In the genomic region with DNA sequence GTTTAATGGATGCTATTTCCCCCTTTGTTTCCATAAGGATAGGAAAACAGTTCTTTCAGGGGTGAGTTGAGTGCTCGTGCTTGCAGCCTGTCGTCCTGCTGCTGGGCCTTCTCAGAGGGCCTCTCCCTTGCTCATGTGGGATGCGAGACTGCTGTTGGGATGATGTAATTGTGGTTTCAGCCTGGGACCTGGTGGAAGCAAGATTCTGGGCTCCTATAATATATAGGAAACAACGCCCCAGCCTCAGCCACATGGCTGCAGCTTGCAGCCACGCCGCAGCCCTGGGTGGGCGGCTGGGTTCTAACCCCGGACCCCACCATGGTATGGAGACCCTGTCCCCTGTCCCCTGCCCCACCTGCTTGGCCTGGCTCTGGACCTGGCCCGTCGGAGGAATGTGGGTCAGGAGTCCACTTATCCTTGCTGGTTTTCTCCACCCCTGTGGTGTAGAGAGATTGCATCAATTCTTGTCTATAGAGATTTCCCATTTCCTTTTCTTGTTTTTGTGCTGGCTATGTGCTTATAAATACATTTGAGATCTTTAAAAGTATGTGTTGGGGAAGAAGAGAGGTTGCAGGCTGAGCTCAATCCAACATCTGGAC, we compare ENCODE assay signal across 19 cellular contexts.
DNase-seq lines count a peak whose midpoint lies in the region; ATAC-seq and TF ChIP-seq lines count a peak whose summit lies in the region.
"Had no signal": no experiment of that assay in that cellular context is flagged by ENCODE, and none has a peak within 500 bp of the region (broad histone marks: within the 10 kb centered on the region; RNA-seq: fewer than 3 reads in every experiment).

No MANE protein-coding gene starts in this region.

- H3K27ac ChIP-seq in hepatocyte, result no peak overlapping the region
- H3K27ac ChIP-seq in spleen, result no peak overlapping the region
- H3K27ac ChIP-seq: left lung, stomach, vagina had no signal

- H3K4me3 ChIP-seq in astrocyte of the spinal cord (ENCODE audit: low read depth, low read length) (no peak overlapping the region), hepatocyte (no peak overlapping the region), spleen (no peak overlapping the region)
- H3K4me3 ChIP-seq: K562, left lung, stomach, vagina had no signal

- H2AFZ ChIP-seq in hepatocyte, result no peak overlapping the region

- H3K4me2 ChIP-seq in hepatocyte, result no peak overlapping the region

- H3K36me3 ChIP-seq in hepatocyte (replicated peaks; ENCODE audit: insufficient read depth, low read depth) (no peaks in the 10 kb centered on the region), spleen (no peaks in the 10 kb centered on the region)
- H3K36me3 ChIP-seq: left lung, stomach, vagina had no signal

- TF ChIP-seq POLR2A in spleen (IDR thresholded peaks at IDR 0.05), result no peak

- 76% methylated on average over 8 of the region's 10 CpGs for WGBS in hepatocyte (ENCODE audit: low lambda C conversion rate, missing lambda C conversion rate)
- WGBS in spleen, 5 donors, result 63 to 82% (median 65%) methylated on average over 6 to 10 of the region's 10 CpGs

- DNase-seq in Daoy (ENCODE audit: low read depth) (peak; percentile 53), NOMO-1 treated with dmso at 0.1 percent for 144 hours (lab: John Stamatoyannopoulos, UW; ENCODE audit: unreplicated experiment) (peak; percentile 28), astrocyte of the spinal cord (ENCODE audit: low read depth, low spot score) (peak; percentile 22), hepatocyte (ENCODE audit: low spot score) (peak; percentile 27), spleen (no peak), T-helper 1 cell (no peak)
- DNase-seq: activated B cell treated with CpG ODN at 0.5 μM for 24 hours; activated CD8-positive, alpha-beta memory T cell treated with anti-CD3 and anti-CD28 coated beads for 24 hours; anterior cingulate cortex; left lung; NCI-H446 treated with DMSO at 0.1 percent for 48 hours; stimulated activated CD4-positive, alpha-beta T cell treated with anti-CD3 and anti-CD28 coated beads, Interleukin-15, amount 100 ng/mL, for 24 hours; stomach had no signal

- TF ChIP-seq CTCF in astrocyte of the spinal cord (IDR thresholded peaks at IDR 0.05; ENCODE audit: low read depth, low read length) (no peak), hepatocyte (IDR thresholded peaks at IDR 0.05; ENCODE audit: poor library complexity) (no peak), spleen (IDR thresholded peaks at IDR 0.05 in 8 of 11, conservative IDR thresholded peaks at IDR 0.05 in 3 of 11) (no peak)

- H3K79me2 ChIP-seq in hepatocyte, result no peaks in the 10 kb centered on the region

- H3K9me2 ChIP-seq in hepatocyte (replicated peaks; ENCODE audit: insufficient read depth), result no peaks in the 10 kb centered on the region

- no peak for ATAC-seq in GM19455 (IDR thresholded peaks at IDR 0.05; ENCODE audit: unreplicated experiment)
- no peak for ATAC-seq in GM18873 (IDR thresholded peaks at IDR 0.05; ENCODE audit: low FRiP score, unreplicated experiment)
- ATAC-seq: esophagus mucosa, HCT116, K562 had no signal

- H3K9me3 ChIP-seq in hepatocyte (ENCODE audit: low read depth), result no peaks in the 10 kb centered on the region
- H3K9me3 ChIP-seq in spleen, result no peaks in the 10 kb centered on the region
- H3K9me3 ChIP-seq: left lung, stomach, vagina had no signal

- no peaks in the 10 kb centered on the region for H3K27me3 ChIP-seq in hepatocyte
- peaks cover 0 to 16% (median 0%) of the 10 kb centered on the region in 7 donors for H3K27me3 ChIP-seq in spleen (replicated peaks in 1 of 7)
- H3K27me3 ChIP-seq: left lung, vagina had no signal

- in situ Hi-C loops in astrocyte of the spinal cord (cut with HindIII; ENCODE audit: low sequenced_read_pairs), result no loop called here

- peaks cover 17% of the 10 kb centered on the region for H3K4me1 ChIP-seq in hepatocyte (ENCODE audit: insufficient read depth)
- H3K4me1 ChIP-seq in spleen, result no peaks in the 10 kb centered on the region

- no peaks in the 10 kb centered on the region for H4K20me1 ChIP-seq in hepatocyte (ENCODE audit: insufficient read depth, poor library complexity, severe bottlenecking)

- intact Hi-C loops in spleen (cut with DNase I; ENCODE audit: low total_unique reads), result no loop called here

Comparison
In these comparisons a context has a peak if more than half of its experiments do, and no peak if none do; other contexts are left out.
1. DNase-seq: peak in Daoy (single experiment), NOMO-1 treated with dmso at 0.1 percent for 144 hours (single experiment), astrocyte of the spinal cord (single experiment) and hepatocyte (single experiment); none in spleen (single experiment) and T-helper 1 cell (0 of 5).